26 cellular contexts compared by ENCODE assay signal in the genomic region with DNA sequence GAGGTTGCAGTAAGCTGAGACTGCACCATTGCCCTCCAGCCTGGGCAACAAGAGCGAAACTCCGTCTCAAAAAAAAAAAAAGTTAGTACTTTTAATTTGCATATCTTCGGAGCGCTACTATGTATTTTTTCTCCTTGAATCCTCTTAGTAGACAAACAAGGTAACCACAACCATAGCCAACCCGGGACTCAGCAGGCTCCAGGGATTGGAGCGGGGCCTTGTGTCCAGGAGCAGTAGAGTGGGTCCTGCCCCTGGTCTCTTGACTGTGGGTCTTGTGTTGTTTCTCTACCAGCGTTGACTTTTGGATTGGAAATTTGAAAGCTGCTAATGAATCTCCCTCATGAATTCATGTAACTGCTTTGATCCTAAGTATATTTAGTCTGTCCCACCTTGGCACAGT.
"Had no signal": no experiment of that assay in that cellular context is flagged by ENCODE, and none has a peak within 500 bp of the region (broad histone marks: within the 10 kb centered on the region; RNA-seq: fewer than 3 reads in every experiment).

No MANE protein-coding gene starts in this region.

- ATAC-seq: activated CD4-positive, alpha-beta T cell treated with anti-CD3 and anti-CD28 coated beads for 36 hours; activated naive CD8-positive, alpha-beta T cell treated with anti-CD3 and anti-CD28 coated beads, Interleukin-2, amount 50 U/mL, for 24 hours; activated T-cell treated with anti-CD3 and anti-CD28 coated beads, Interleukin-2, amount 50 U/mL, for 72 hours; gastroesophageal sphincter; heart right ventricle had no signal

- H3K27ac Mint-ChIP-seq: activated CD4-positive, alpha-beta memory T cell treated with anti-CD3 and anti-CD28 coated beads for 36 hours; activated CD4-positive, alpha-beta T cell treated with anti-CD3 and anti-CD28 coated beads for 36 hours; activated CD4-positive, alpha-beta T cell treated with anti-CD3 and anti-CD28 coated beads, Interleukin-2, amount 10 ng/mL, durations not matched to agents 24 days and 14 days; activated naive CD8-positive, alpha-beta T cell treated with anti-CD3 and anti-CD28 coated beads for 36 hours; activated naive CD8-positive, alpha-beta T cell treated with anti-CD3 and anti-CD28 coated beads, Interleukin-2, amount 50 U/mL, for 24 hours; activated T-cell treated with anti-CD3 and anti-CD28 coated beads, Interleukin-2, amount 50 U/mL, for 24 hours; activated T-cell treated with anti-CD3 and anti-CD28 coated beads, Interleukin-2, amount 50 U/mL, for 72 hours had no signal

- H3K9me3 ChIP-seq: adrenal gland, colonic mucosa, esophagus squamous epithelium, gastroesophageal sphincter, heart right ventricle had no signal

- H3K27ac ChIP-seq: adrenal gland, brain microvascular endothelial cell, colonic mucosa, epithelial cell of prostate, esophagus squamous epithelium, gastroesophageal sphincter had no signal

- H3K27me3 Mint-ChIP-seq: activated CD4-positive, alpha-beta memory T cell treated with anti-CD3 and anti-CD28 coated beads for 36 hours; activated CD4-positive, alpha-beta T cell treated with anti-CD3 and anti-CD28 coated beads for 36 hours; activated CD4-positive, alpha-beta T cell treated with anti-CD3 and anti-CD28 coated beads, Interleukin-2, amount 10 ng/mL, durations not matched to agents 24 days and 14 days; activated naive CD8-positive, alpha-beta T cell treated with anti-CD3 and anti-CD28 coated beads for 36 hours; activated naive CD8-positive, alpha-beta T cell treated with anti-CD3 and anti-CD28 coated beads, Interleukin-2, amount 50 U/mL, for 24 hours; activated T-cell treated with anti-CD3 and anti-CD28 coated beads, Interleukin-2, amount 50 U/mL, for 24 hours had no signal

- H3K9me3 Mint-ChIP-seq: activated CD4-positive, alpha-beta memory T cell treated with anti-CD3 and anti-CD28 coated beads for 36 hours; activated CD4-positive, alpha-beta T cell treated with anti-CD3 and anti-CD28 coated beads, Interleukin-2, amount 10 ng/mL, durations not matched to agents 24 days and 14 days; activated naive CD8-positive, alpha-beta T cell treated with anti-CD3 and anti-CD28 coated beads for 36 hours; activated naive CD8-positive, alpha-beta T cell treated with anti-CD3 and anti-CD28 coated beads, Interleukin-2, amount 50 U/mL, for 24 hours; activated T-cell treated with anti-CD3 and anti-CD28 coated beads, Interleukin-2, amount 50 U/mL, for 24 hours; activated T-cell treated with anti-CD3 and anti-CD28 coated beads, Interleukin-2, amount 50 U/mL, for 72 hours had no signal

- H3K4me3 ChIP-seq: adrenal gland, colonic mucosa, esophagus squamous epithelium, gastroesophageal sphincter, heart right ventricle had no signal

- H3K27me3 ChIP-seq: adrenal gland, brain microvascular endothelial cell, colonic mucosa, esophagus squamous epithelium, gastroesophageal sphincter, heart right ventricle had no signal

- H3K4me1 ChIP-seq: colonic mucosa, esophagus squamous epithelium, gastroesophageal sphincter had no signal

- DNase-seq: activated CD4-positive, alpha-beta memory T cell treated with anti-CD3 and anti-CD28 coated beads for 36 hours; activated CD4-positive, alpha-beta T cell treated with anti-CD3 and anti-CD28 coated beads for 36 hours; activated CD4-positive, alpha-beta T cell treated with anti-CD3 and anti-CD28 coated beads, Interleukin-2, amount 10 ng/mL, durations not matched to agents 24 days and 14 days; activated CD4-positive, CD25-positive, alpha-beta regulatory T cell; activated CD4-positive, CD25-positive, alpha-beta regulatory T cell treated with anti-CD3 and anti-CD28 coated beads, Interleukin-2, amount 50 U/mL, for 72 hours; activated CD8-positive, alpha-beta memory T cell treated with anti-CD3 and anti-CD28 coated beads, Interleukin-2, amount 50 U/mL, for 48 hours; activated gamma-delta T cell; activated naive CD4-positive, alpha-beta T cell; activated naive CD4-positive, alpha-beta T cell treated with anti-CD3 and anti-CD28 coated beads, Interleukin-2, amount 50 U/mL, for 16 hours; activated naive CD8-positive, alpha-beta T cell treated with anti-CD3 and anti-CD28 coated beads for 36 hours; activated naive CD8-positive, alpha-beta T cell treated with anti-CD3 and anti-CD28 coated beads, Interleukin-2, amount 50 U/mL, for 24 hours; activated T-cell treated with anti-CD3 and anti-CD28 coated beads for 4 hours; activated T-cell treated with anti-CD3 and anti-CD28 coated beads, Interleukin-2, amount 50 U/mL, for 24 hours; activated T-cell treated with anti-CD3 and anti-CD28 coated beads, Interleukin-2, amount 50 U/mL, for 72 hours; adrenal gland; brain microvascular endothelial cell; caudate nucleus; colonic mucosa; effector CD8-positive, alpha-beta T cell; esophagus squamous epithelium; foreskin melanocyte; heart right ventricle; T-helper 1 cell; T-helper 2 cell had no signal

- H3K4me3 Mint-ChIP-seq: activated CD4-positive, alpha-beta memory T cell treated with anti-CD3 and anti-CD28 coated beads for 36 hours; activated CD4-positive, alpha-beta T cell treated with anti-CD3 and anti-CD28 coated beads for 36 hours; activated CD4-positive, alpha-beta T cell treated with anti-CD3 and anti-CD28 coated beads, Interleukin-2, amount 10 ng/mL, durations not matched to agents 24 days and 14 days; activated naive CD8-positive, alpha-beta T cell treated with anti-CD3 and anti-CD28 coated beads for 36 hours; activated naive CD8-positive, alpha-beta T cell treated with anti-CD3 and anti-CD28 coated beads, Interleukin-2, amount 50 U/mL, for 24 hours; activated T-cell treated with anti-CD3 and anti-CD28 coated beads, Interleukin-2, amount 50 U/mL, for 24 hours; activated T-cell treated with anti-CD3 and anti-CD28 coated beads, Interleukin-2, amount 50 U/mL, for 72 hours had no signal
